Comparison of ENCODE assay signal across 32 cellular contexts in genomic region chr3:194262345-194263305, GRCh38.
"Had no signal": no experiment of that assay in that cellular context is flagged by ENCODE, and none has a peak within 500 bp of the region (broad histone marks: within the 10 kb centered on the region; RNA-seq: fewer than 3 reads in every experiment).

No MANE protein-coding gene starts in this region.

- ATAC-seq: activated naive CD8-positive, alpha-beta T cell treated with anti-CD3 and anti-CD28 coated beads, Interleukin-2, amount 50 U/mL, for 24 hours; effector memory CD8-positive, alpha-beta T cell; heart left ventricle; naive thymus-derived CD4-positive, alpha-beta T cell; pancreas; stimulated activated memory B cell treated with anti-CD40 and anti-IgM and Interleukin-4, amounts not matched to agents 10 μg/mL and 1 μg/mL and 100 μg/mL, for 72 hours; stimulated activated naive CD8-positive, alpha-beta T cell treated with anti-CD3 and anti-CD28 coated beads, Interleukin-15, amount 100 ng/mL, for 72 hours had no signal

- DNase-seq: activated CD4-positive, alpha-beta T cell treated with anti-CD3 and anti-CD28 coated beads for 48 hours; activated CD4-positive, alpha-beta T cell treated with anti-CD3 and anti-CD28 coated beads, Interleukin-2, amount 50 U/mL, for 48 hours; activated gamma-delta T cell; activated naive CD4-positive, alpha-beta T cell treated with anti-CD3 and anti-CD28 coated beads, Interleukin-2, amount 50 U/mL, for 16 hours; activated naive CD8-positive, alpha-beta T cell treated with anti-CD3 and anti-CD28 coated beads, Interleukin-2, amount 50 U/mL, for 24 hours; amygdala; effector memory CD8-positive, alpha-beta T cell; foreskin fibroblast; kidney glomerular epithelial cell; left ventricle myocardium inferior; midbrain; naive thymus-derived CD4-positive, alpha-beta T cell; nucleus accumbens; sigmoid colon; small intestine; stimulated activated CD4-positive, alpha-beta T cell treated with anti-CD3 and anti-CD28 coated beads, Interleukin-1b, Interleukin-23, amount 100 ng/mL, for 48 hours; stimulated activated CD4-positive, alpha-beta T cell treated with anti-CD3 and anti-CD28 coated beads, Interleukin-4, amount 100 ng/mL, for 4 hours; stimulated activated CD8-positive, alpha-beta memory T cell treated with anti-CD3 and anti-CD28 coated beads, Interleukin-4, amount 100 ng/mL, for 48 hours; stimulated activated naive CD8-positive, alpha-beta T cell treated with anti-CD3 and anti-CD28 coated beads, Interleukin-15, amount 100 ng/mL, for 72 hours; substantia nigra; T-helper 1 cell; upper lobe of left lung had no signal

- H3K4me1 Mint-ChIP-seq: activated naive CD8-positive, alpha-beta T cell treated with anti-CD3 and anti-CD28 coated beads, Interleukin-2, amount 50 U/mL, for 24 hours; central memory CD8-positive, alpha-beta T cell had no signal

- H3K27ac Mint-ChIP-seq: activated naive CD8-positive, alpha-beta T cell treated with anti-CD3 and anti-CD28 coated beads, Interleukin-2, amount 50 U/mL, for 24 hours; naive thymus-derived CD4-positive, alpha-beta T cell; stimulated activated memory B cell treated with anti-CD40 and anti-IgM and Interleukin-4, amounts not matched to agents 10 μg/mL and 1 μg/mL and 100 μg/mL, for 72 hours; stimulated activated naive CD8-positive, alpha-beta T cell treated with anti-CD3 and anti-CD28 coated beads, Interleukin-15, amount 100 ng/mL, for 72 hours had no signal

- H3K9me3 ChIP-seq: colonic mucosa, prostate gland, sigmoid colon had no signal

- H3K36me3 Mint-ChIP-seq: stimulated activated memory B cell treated with anti-CD40 and anti-IgM and Interleukin-4, amounts not matched to agents 10 μg/mL and 1 μg/mL and 100 μg/mL, for 72 hours had no signal

- H3K4me3 ChIP-seq: breast epithelium, colonic mucosa, dorsolateral prefrontal cortex, heart left ventricle, left ventricle myocardium inferior, lung, pancreas, prostate gland, sigmoid colon, upper lobe of left lung had no signal

- H3K27ac ChIP-seq: breast epithelium, colonic mucosa, dorsolateral prefrontal cortex, left ventricle myocardium inferior, pancreas, prostate gland, sigmoid colon, upper lobe of left lung had no signal

- H3K27me3 ChIP-seq: breast epithelium, colonic mucosa, dorsolateral prefrontal cortex, heart left ventricle, pancreas, sigmoid colon, upper lobe of left lung had no signal

- H3K4me3 Mint-ChIP-seq: activated naive CD8-positive, alpha-beta T cell treated with anti-CD3 and anti-CD28 coated beads, Interleukin-2, amount 50 U/mL, for 24 hours; central memory CD8-positive, alpha-beta T cell; effector memory CD8-positive, alpha-beta T cell; naive thymus-derived CD4-positive, alpha-beta T cell; neural crest cell; stimulated activated memory B cell treated with anti-CD40 and anti-IgM and Interleukin-4, amounts not matched to agents 10 μg/mL and 1 μg/mL and 100 μg/mL, for 72 hours; stimulated activated naive CD8-positive, alpha-beta T cell treated with anti-CD3 and anti-CD28 coated beads, Interleukin-15, amount 100 ng/mL, for 72 hours had no signal

- H3K9me3 Mint-ChIP-seq: central memory CD8-positive, alpha-beta T cell; effector memory CD8-positive, alpha-beta T cell had no signal

- H3K4me1 ChIP-seq: colonic mucosa, pancreas, prostate gland had no signal

- H3K36me3 ChIP-seq: breast epithelium, colonic mucosa, heart left ventricle, left ventricle myocardium inferior, pancreas, prostate gland, sigmoid colon, upper lobe of left lung had no signal
